In genomic region chr18:26268454-26268853, GRCh38 we compare ENCODE assay signal across 22 cellular contexts. TPM values are rescaled to one million over a fixed set of nuclear protein-coding genes. Genes with fewer than 3 reads are reported as not detected.
DNase-seq lines count a peak whose midpoint lies in the region; ATAC-seq and TF ChIP-seq lines count a peak whose summit lies in the region.
"Had no signal": no experiment of that assay in that cellular context is flagged by ENCODE, and none has a peak within 500 bp of the region (broad histone marks: within the 10 kb centered on the region; RNA-seq: fewer than 3 reads in every experiment).

No MANE protein-coding gene starts in this region.

- H3K4me3 Mint-ChIP-seq in osteocyte (ENCODE audit: unreplicated experiment) = no peak overlapping the region
- H3K4me3 Mint-ChIP-seq: CD4-positive, CD25-positive, alpha-beta regulatory T cell had no signal

- peaks cover 5% of the 10 kb centered on the region for H3K36me3 ChIP-seq in mammary epithelial cell (ENCODE audit: insufficient read depth, low read length)
- H3K36me3 ChIP-seq: BE2C, MG63 had no signal

- no peak overlapping the region for H3K4me3 ChIP-seq in mammary epithelial cell (replicated peaks in 1 of 3; ENCODE audit: insufficient read depth in 1 of 3, low read depth in 2 of 3, low read length in 3 of 3)
- H3K4me3 ChIP-seq: MG63 had no signal

- H3K79me2 ChIP-seq in mammary epithelial cell (ENCODE audit: insufficient read depth, low read length) = no peaks in the 10 kb centered on the region

- TF ChIP-seq CTCF in mammary epithelial cell (conservative IDR thresholded peaks at IDR 0.05 in 1 of 2, IDR thresholded peaks at IDR 0.05 in 1 of 2; ENCODE audit: extremely low read depth in 1 of 2, insufficient read depth in 1 of 2, low read depth in 1 of 2, low read length in 2 of 2) (no peak), foreskin keratinocyte (conservative IDR thresholded peaks at IDR 0.05) (no peak), osteocyte (IDR thresholded peaks at IDR 0.05) (no peak)

- peaks cover 1% of the 10 kb centered on the region for H3K4me1 Mint-ChIP-seq in osteocyte (ENCODE audit: unreplicated experiment)

- no peak overlapping the region for H3K9ac ChIP-seq in mammary epithelial cell (ENCODE audit: insufficient read depth, low read length)

- ATAC-seq in foreskin keratinocyte (peak; percentile 63), HG03280 (IDR thresholded peaks at IDR 0.05; ENCODE audit: unreplicated experiment) (no peak), GM18909 (IDR thresholded peaks at IDR 0.05; ENCODE audit: poor library complexity, unreplicated experiment) (no peak)

- H4K20me1 ChIP-seq in mammary epithelial cell (ENCODE audit: insufficient read depth, low read length) = no peaks in the 10 kb centered on the region

- H3K27ac ChIP-seq in mammary epithelial cell (ENCODE audit: insufficient read depth, low read depth, low read length) = no peak overlapping the region
- no peak overlapping the region for H3K27ac ChIP-seq in foreskin keratinocyte

- dilution Hi-C loops in mammary epithelial cell (cut with HindIII; ENCODE audit: low sequenced_read_pairs) = no loop called here

- CTCF ChIA-PET in mammary epithelial cell (lab: Charles Lee; ENCODE audit: low non-redundant PET) = no interaction called here

- no peaks in the 10 kb centered on the region for H3K4me1 ChIP-seq in mammary epithelial cell (ENCODE audit: insufficient read depth, low read length)
- no peaks in the 10 kb centered on the region for H3K4me1 ChIP-seq in foreskin keratinocyte
- H3K4me1 ChIP-seq: BE2C had no signal

- no TSS peak for BruUV-seq in mammary epithelial cell (replicated peaks; lab: Mats Ljungman, UMichigan)

- TF ChIP-seq EP300 in Ishikawa (IDR thresholded peaks at IDR 0.05; ENCODE audit: borderline replicate concordance) = no peak

- H3K36me3 Mint-ChIP-seq in osteocyte (ENCODE audit: unreplicated experiment) = no peaks in the 10 kb centered on the region

- 83% methylated on average over 4 of the region's 4 CpGs for WGBS in mammary epithelial cell (ENCODE audit: low coverage, missing lambda C conversion rate)

- no peaks in the 10 kb centered on the region for H3K27me3 ChIP-seq in mammary epithelial cell (ENCODE audit: insufficient read depth, low read length)
- no peaks in the 10 kb centered on the region for H3K27me3 ChIP-seq in foreskin keratinocyte
- H3K27me3 ChIP-seq: BE2C, MG63 had no signal

- no peaks in the 10 kb centered on the region for H3K9me3 ChIP-seq in mammary epithelial cell (replicated peaks; ENCODE audit: insufficient read depth, low read length)
- H3K9me3 ChIP-seq: BE2C, MG63 had no signal

- no peak overlapping the region for H2AFZ ChIP-seq in mammary epithelial cell (ENCODE audit: low read depth, low read length)

- DNase-seq in ELR (ENCODE audit: low read depth) (peak; percentile 1), mammary epithelial cell (peak; percentile 80), foreskin keratinocyte (peak; percentile 47 to 70), osteocyte (ENCODE audit: extremely low spot score, unreplicated experiment) (no peak), C1 segment of cervical spinal cord (lab: John Stamatoyannopoulos, UW) (no peak)
- DNase-seq: BE2C; CD4-positive, CD25-positive, alpha-beta regulatory T cell; COR-L47; DMS79; Karpas-422; MG63; NCI-H1417; NCI-H1694 treated with DMSO at 0.1 percent for 48 hours; NCI-H2081 treated with DMSO at 0.1 percent for 48 hours; NCI-H2171 treated with DMSO at 0.1 percent for 48 hours; NCI-H446 treated with DMSO at 0.1 percent for 48 hours; NCI-H526 treated with DMSO at 0.1 percent for 48 hours; OCI-M1; Right ventricle myocardium superior had no signal

- H3K9me3 Mint-ChIP-seq in osteocyte (ENCODE audit: unreplicated experiment) = no peaks in the 10 kb centered on the region
- H3K9me3 Mint-ChIP-seq: CD4-positive, CD25-positive, alpha-beta regulatory T cell had no signal

- H3K27me3 Mint-ChIP-seq in osteocyte (ENCODE audit: unreplicated experiment) = no peaks in the 10 kb centered on the region
- H3K27me3 Mint-ChIP-seq: CD4-positive, CD25-positive, alpha-beta regulatory T cell had no signal

- intact Hi-C loops in mammary epithelial cell (cut with micrococcal nuclease) = no loop called here

- TF ChIP-seq RAD21 in Ishikawa (IDR thresholded peaks at IDR 0.05; ENCODE audit: low read depth) = no peak

- no peak overlapping the region for H3K4me2 ChIP-seq in mammary epithelial cell (ENCODE audit: insufficient read depth, low read depth, low read length)

- no peak overlapping the region for H3K27ac Mint-ChIP-seq in osteocyte (ENCODE audit: unreplicated experiment)
- H3K27ac Mint-ChIP-seq: CD4-positive, CD25-positive, alpha-beta regulatory T cell had no signal

- in situ Hi-C loops in mammary epithelial cell (cut with MboI; ENCODE audit: low sequenced_read_pairs in 2 of 2) = no loop called here

TF ChIP-seq in Ishikawa, 13 proteins besides CTCF, POLR2A, EP300 and RAD21:
- TF ChIP-seq, protein P1, sequence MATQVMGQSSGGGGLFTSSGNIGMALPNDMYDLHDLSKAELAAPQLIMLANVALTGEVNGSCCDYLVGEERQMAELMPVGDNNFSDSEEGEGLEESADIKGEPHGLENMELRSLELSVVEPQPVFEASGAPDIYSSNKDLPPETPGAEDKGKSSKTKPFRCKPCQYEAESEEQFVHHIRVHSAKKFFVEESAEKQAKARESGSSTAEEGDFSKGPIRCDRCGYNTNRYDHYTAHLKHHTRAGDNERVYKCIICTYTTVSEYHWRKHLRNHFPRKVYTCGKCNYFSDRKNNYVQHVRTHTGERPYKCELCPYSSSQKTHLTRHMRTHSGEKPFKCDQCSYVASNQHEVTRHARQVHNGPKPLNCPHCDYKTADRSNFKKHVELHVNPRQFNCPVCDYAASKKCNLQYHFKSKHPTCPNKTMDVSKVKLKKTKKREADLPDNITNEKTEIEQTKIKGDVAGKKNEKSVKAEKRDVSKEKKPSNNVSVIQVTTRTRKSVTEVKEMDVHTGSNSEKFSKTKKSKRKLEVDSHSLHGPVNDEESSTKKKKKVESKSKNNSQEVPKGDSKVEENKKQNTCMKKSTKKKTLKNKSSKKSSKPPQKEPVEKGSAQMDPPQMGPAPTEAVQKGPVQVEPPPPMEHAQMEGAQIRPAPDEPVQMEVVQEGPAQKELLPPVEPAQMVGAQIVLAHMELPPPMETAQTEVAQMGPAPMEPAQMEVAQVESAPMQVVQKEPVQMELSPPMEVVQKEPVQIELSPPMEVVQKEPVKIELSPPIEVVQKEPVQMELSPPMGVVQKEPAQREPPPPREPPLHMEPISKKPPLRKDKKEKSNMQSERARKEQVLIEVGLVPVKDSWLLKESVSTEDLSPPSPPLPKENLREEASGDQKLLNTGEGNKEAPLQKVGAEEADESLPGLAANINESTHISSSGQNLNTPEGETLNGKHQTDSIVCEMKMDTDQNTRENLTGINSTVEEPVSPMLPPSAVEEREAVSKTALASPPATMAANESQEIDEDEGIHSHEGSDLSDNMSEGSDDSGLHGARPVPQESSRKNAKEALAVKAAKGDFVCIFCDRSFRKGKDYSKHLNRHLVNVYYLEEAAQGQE (IDR thresholded peaks at IDR 0.05; ENCODE audit: low read depth) = no peak
- TF ChIP-seq CEBPB (IDR thresholded peaks at IDR 0.05) (peak; percentile 64; the same call in 1 of the 2 replicates), CREB1 (IDR thresholded peaks at IDR 0.05; ENCODE audit: low read depth) (no peak)

RNA-seq across cellular contexts. Expression of gene TAF4B, which starts 42.2 kb away (rescaled TPM):
- total RNA-seq in mammary epithelial cell (1 to 10 TPM; 5.7 to 6.5 TPM), foreskin keratinocyte (5.6 and 7.5 TPM in 2 replicates), osteocyte (2.3 and 2.7 TPM in 2 replicates)
- polyA plus RNA-seq in mammary epithelial cell (3.4 TPM), foreskin keratinocyte (1.2 and 1.8 TPM in 2 replicates)
- 8.0 TPM for polyA minus RNA-seq in mammary epithelial cell

Comparison
In these comparisons a context has a peak if more than half of its experiments do, and no peak if none do; other contexts are left out.
1. DNase-seq: peak in ELR (single experiment), mammary epithelial cell (single experiment) and foreskin keratinocyte (2 of 2); none in osteocyte (single experiment) and C1 segment of cervical spinal cord (0 of 14).